In the genomic region with DNA sequence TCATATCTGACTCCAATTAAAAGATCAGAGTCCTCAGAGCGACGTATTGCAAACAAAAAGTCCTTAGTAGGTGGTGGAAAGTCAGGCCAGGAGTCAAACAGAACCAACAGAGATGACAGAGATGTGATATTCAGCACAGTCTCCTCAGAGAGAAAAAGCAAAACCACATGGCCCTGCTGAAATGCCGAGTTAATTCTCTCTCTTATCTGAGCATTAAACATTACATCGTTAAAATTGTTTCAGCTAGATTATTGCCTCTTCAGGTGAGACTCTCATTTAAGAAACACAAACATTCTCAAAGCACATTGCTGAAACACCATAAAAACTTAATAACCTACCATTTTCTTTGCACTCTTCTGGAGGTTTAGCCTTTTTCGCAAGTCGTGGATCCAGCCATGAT, we compare ENCODE assay signal across 15 cellular contexts.
DNase-seq lines count a peak whose midpoint lies in the region; ATAC-seq, FAIRE-seq and TF ChIP-seq lines count a peak whose summit lies in the region.
"Had no signal": no experiment of that assay in that cellular context is flagged by ENCODE, and none has a peak within 500 bp of the region (broad histone marks: within the 10 kb centered on the region; RNA-seq: fewer than 3 reads in every experiment).

No MANE protein-coding gene starts in this region.

- TF ChIP-seq POLR2A in suprapubic skin (IDR thresholded peaks at IDR 0.05) = no peak

- H3K27me3 Mint-ChIP-seq in type B pancreatic cell = peaks cover 6% of the 10 kb centered on the region
- H3K27me3 Mint-ChIP-seq: IgD-negative memory B cell; stimulated activated memory B cell treated with anti-CD40 and anti-IgM and Interleukin-4, amounts not matched to agents 10 μg/mL and 1 μg/mL and 100 μg/mL, for 72 hours had no signal

- peaks cover 8 to 37% of the 10 kb centered on the region in 2 experiments; a peak in 3 of 4 replicates for H3K4me1 ChIP-seq in SK-N-SH (ENCODE audit: control insufficient read depth in 1 of 2, insufficient read depth in 2 of 2, low read depth in 1 of 2, low read length in 1 of 2)
- peaks cover 24% of the 10 kb centered on the region; the same call in 1 of the 2 replicates for H3K4me1 ChIP-seq in iPS-20b (ENCODE audit: insufficient read depth, low read length)
- no peaks in the 10 kb centered on the region for H3K4me1 ChIP-seq in small intestine (ENCODE audit: control insufficient read depth in 2 of 2, insufficient read depth in 1 of 2, low read depth in 1 of 2, low read length in 1 of 2)
- H3K4me1 ChIP-seq in suprapubic skin = no peaks in the 10 kb centered on the region

- no peaks in the 10 kb centered on the region for H4K20me1 ChIP-seq in SK-N-SH (ENCODE audit: insufficient read depth)

- H3K27ac Mint-ChIP-seq in type B pancreatic cell = no peak overlapping the region
- H3K27ac Mint-ChIP-seq: IgD-negative memory B cell; nephron progenitor cell; stimulated activated memory B cell treated with anti-CD40 and anti-IgM and Interleukin-4, amounts not matched to agents 10 μg/mL and 1 μg/mL and 100 μg/mL, for 72 hours had no signal

- H3K4me1 Mint-ChIP-seq in type B pancreatic cell (ENCODE audit: unreplicated experiment) = peaks cover 20% of the 10 kb centered on the region
- H3K4me1 Mint-ChIP-seq: nephron progenitor cell; stimulated activated memory B cell treated with anti-CD40 and anti-IgM and Interleukin-4, amounts not matched to agents 10 μg/mL and 1 μg/mL and 100 μg/mL, for 72 hours had no signal

- H3K27me3 ChIP-seq in SK-N-SH (ENCODE audit: insufficient read depth) (no peaks in the 10 kb centered on the region), iPS-20b (ENCODE audit: insufficient read depth, low read length) (no peaks in the 10 kb centered on the region), small intestine (ENCODE audit: control insufficient read depth in 2 of 2, insufficient read depth in 2 of 2, low read length in 2 of 2) (no peaks in the 10 kb centered on the region), suprapubic skin (no peaks in the 10 kb centered on the region)

- no peaks in the 10 kb centered on the region for H3K9me3 ChIP-seq in SK-N-SH
- H3K9me3 ChIP-seq in iPS-20b (ENCODE audit: insufficient read depth, low read depth, low read length) = no peaks in the 10 kb centered on the region
- no peaks in the 10 kb centered on the region for H3K9me3 ChIP-seq in small intestine (ENCODE audit: control insufficient read depth, low read depth)
- no peaks in the 10 kb centered on the region for H3K9me3 ChIP-seq in suprapubic skin

- 45% methylated on average over 6 of the region's 6 CpGs for WGBS in SK-N-SH (ENCODE audit: low lambda C conversion rate)
- 28 to 56% (median 43%) methylated on average over 6 of the region's 6 CpGs for WGBS in small intestine, 3 donors
- 56% methylated on average over 6 of the region's 6 CpGs for WGBS in suprapubic skin

- H3K9me3 Mint-ChIP-seq in type B pancreatic cell = no peaks in the 10 kb centered on the region
- H3K9me3 Mint-ChIP-seq: nephron progenitor cell; stimulated activated memory B cell treated with anti-CD40 and anti-IgM and Interleukin-4, amounts not matched to agents 10 μg/mL and 1 μg/mL and 100 μg/mL, for 72 hours had no signal

- POLR2A ChIA-PET in SK-N-SH (lab: Yijun Ruan, JAX) = no interaction called here

- H3K36me3 ChIP-seq in SK-N-SH (replicated peaks in 1 of 2; ENCODE audit: control insufficient read depth in 1 of 2, insufficient read depth in 2 of 2, low read length in 1 of 2) (no peaks in the 10 kb centered on the region), iPS-20b (ENCODE audit: insufficient read depth, low read depth, low read length) (peaks cover 7% of the 10 kb centered on the region; the same call in 1 of the 2 replicates), small intestine (ENCODE audit: control insufficient read depth in 2 of 2, insufficient read depth in 2 of 2, low read length in 2 of 2) (no peaks in the 10 kb centered on the region), suprapubic skin (no peaks in the 10 kb centered on the region)

- H3K4me3 ChIP-seq in SK-N-SH (ENCODE audit: low read depth in 2 of 2, low read length in 1 of 2) = 0 out of 4 replicates have a peak overlapping the region, but pooled peaks of 1 of the 2 experiments have one; percentile 21
- no peak overlapping the region; the same call in 1 of the 2 replicates for H3K4me3 ChIP-seq in iPS-20b (ENCODE audit: low read length)
- no peak overlapping the region for H3K4me3 ChIP-seq in small intestine (ENCODE audit: low read depth in 1 of 2, low read length in 2 of 2)
- no peak overlapping the region for H3K4me3 ChIP-seq in suprapubic skin

- FAIRE-seq in small intestine (lab: Jason Lieb, UNC) = no peak

- TF ChIP-seq CTCF in SK-N-SH (IDR thresholded peaks at IDR 0.05) = no peak
- TF ChIP-seq CTCF in type B pancreatic cell (conservative IDR thresholded peaks at IDR 0.05) = no peak
- no peak for TF ChIP-seq CTCF in suprapubic skin (IDR thresholded peaks at IDR 0.05)

- no peaks in the 10 kb centered on the region for H3K79me2 ChIP-seq in SK-N-SH (ENCODE audit: insufficient read depth)

- H3K9me2 ChIP-seq in SK-N-SH = no peaks in the 10 kb centered on the region

- no peak overlapping the region for H3K4me3 Mint-ChIP-seq in type B pancreatic cell
- H3K4me3 Mint-ChIP-seq: IgD-negative memory B cell; nephron progenitor cell; stimulated activated memory B cell treated with anti-CD40 and anti-IgM and Interleukin-4, amounts not matched to agents 10 μg/mL and 1 μg/mL and 100 μg/mL, for 72 hours had no signal

- no peaks in the 10 kb centered on the region for H3F3A ChIP-seq in SK-N-SH (replicated peaks; ENCODE audit: insufficient read depth)

- H3K4me2 ChIP-seq in SK-N-SH = peak overlapping the region; percentile 15; the same call in 1 of the 2 replicates

- ATAC-seq in HG02970 (IDR thresholded peaks at IDR 0.05; ENCODE audit: low FRiP score, unreplicated experiment) = no peak
- ATAC-seq: stimulated activated memory B cell treated with anti-CD40 and anti-IgM and Interleukin-4, amounts not matched to agents 10 μg/mL and 1 μg/mL and 100 μg/mL, for 72 hours had no signal

- H3K9ac ChIP-seq in SK-N-SH (no peak overlapping the region), iPS-20b (ENCODE audit: low read depth, low read length) (peak overlapping the region; percentile 54; the same call in 1 of the 2 replicates)

- H3K27ac ChIP-seq in SK-N-SH (ENCODE audit: low read depth in 2 of 2, low read length in 1 of 2) = peak overlapping the region in 1 of 2 experiments; percentile 79; a peak in 2 of 4 replicates
- H3K27ac ChIP-seq in iPS-20b (ENCODE audit: low read length) = no peak overlapping the region
- H3K27ac ChIP-seq in small intestine (ENCODE audit: low read depth in 1 of 2, low read length in 1 of 2) = no peak overlapping the region
- no peak overlapping the region for H3K27ac ChIP-seq in suprapubic skin
- H3K27ac ChIP-seq: 22Rv1, C4-2B, VCaP had no signal

- peak in 1 of 2 experiments; percentile 86; a peak in 2 of 4 replicates for TF ChIP-seq EP300 in SK-N-SH (IDR thresholded peaks at IDR 0.05; ENCODE audit: borderline replicate concordance in 1 of 2, low read depth in 1 of 2, low read length in 1 of 2)
- TF ChIP-seq EP300 in suprapubic skin (IDR thresholded peaks at IDR 0.05) = no peak

- CTCF ChIA-PET in SK-N-SH (lab: Yijun Ruan, JAX) = interaction anchor here (1.0 to 1.6 kb wide), 4 partner anchors 355 to 687 kb away, joined by 3 to 5 read pairs (median 4); no protein-coding TSS in a partner anchor

- H2AFZ ChIP-seq in SK-N-SH (ENCODE audit: low read depth) = peak overlapping the region; percentile 65; the same call in 1 of the 2 replicates

- TF ChIP-seq RAD21 in SK-N-SH (IDR thresholded peaks at IDR 0.05; ENCODE audit: low read length) = peak; percentile 28; the same call in 1 of the 2 replicates

- DNase-seq in DMS 273 (lab: John Stamatoyannopoulos, UW; ENCODE audit: unreplicated experiment) (peak; percentile 19), DMS 273 treated with DMSO at 0.1 percent for 48 hours (lab: John Stamatoyannopoulos, UW) (no peak), SK-N-SH (peak; percentile 38), small intestine (peak; percentile 5), type B pancreatic cell (ENCODE audit: extremely low spot score, unreplicated experiment) (no peak), suprapubic skin (ENCODE audit: low spot score in 2 of 2) (no peak)
- DNase-seq: H7, nephron progenitor cell had no signal

- H3K36me3 Mint-ChIP-seq in type B pancreatic cell = no peaks in the 10 kb centered on the region
- H3K36me3 Mint-ChIP-seq: IgD-negative memory B cell; stimulated activated memory B cell treated with anti-CD40 and anti-IgM and Interleukin-4, amounts not matched to agents 10 μg/mL and 1 μg/mL and 100 μg/mL, for 72 hours had no signal

TF ChIP-seq in SK-N-SH, 30 proteins besides CTCF, POLR2A, EP300 and RAD21:
- TF ChIP-seq TCF12 (IDR thresholded peaks at IDR 0.05) = 0 out of 2 replicates have a peak, but pooled peaks have one; percentile 27
- peak; percentile 80; the same call in 1 of the 2 replicates for TF ChIP-seq MXI1 (IDR thresholded peaks at IDR 0.05; ENCODE audit: low read depth, low read length)
- TF ChIP-seq FOXJ3 (CRISPR knock-in tag; IDR thresholded peaks at IDR 0.05) = peak; percentile 58; the same call in 1 of the 2 replicates
- TF ChIP-seq SMC3 (IDR thresholded peaks at IDR 0.05; ENCODE audit: low read depth, low read length) = no peak
- peak; percentile 88 for TF ChIP-seq RCOR1 (IDR thresholded peaks at IDR 0.05; ENCODE audit: low read length)
- peak; percentile 91 for TF ChIP-seq GATA2 (CRISPR knock-in tag; IDR thresholded peaks at IDR 0.05)

Comparison
In these comparisons a context has a peak if more than half of its experiments do, and no peak if none do; other contexts are left out.
1. DNase-seq: peak in DMS 273 (single experiment), SK-N-SH (single experiment) and small intestine (single experiment); none in DMS 273 treated with DMSO at 0.1 percent for 48 hours (single experiment), type B pancreatic cell (single experiment) and suprapubic skin (0 of 2).